Comparison of ENCODE assay signal across 12 cellular contexts in genomic region chr15:63052128-63052826, GRCh38. TPM values are rescaled to one million over a fixed set of nuclear protein-coding genes. Genes with fewer than 3 reads are reported as not detected.
DNase-seq lines count a peak whose midpoint lies in the region; ATAC-seq and TF ChIP-seq lines count a peak whose summit lies in the region.
"Had no signal": no experiment of that assay in that cellular context is flagged by ENCODE, and none has a peak within 500 bp of the region (broad histone marks: within the 10 kb centered on the region; RNA-seq: fewer than 3 reads in every experiment).

No MANE protein-coding gene starts in this region.

- in situ Hi-C loops in astrocyte of the spinal cord (cut with HindIII; ENCODE audit: low sequenced_read_pairs): no loop called here

- ATAC-seq in lower lobe of right lung (no peak), thoracic aorta (ENCODE audit: insufficient number of reproducible peaks, low FRiP score, low read depth) (no peak)
- ATAC-seq in stimulated activated memory B cell treated with anti-CD40 and anti-IgM and Interleukin-4, amounts not matched to agents 10 μg/mL and 1 μg/mL and 100 μg/mL, for 72 hours: no peak

- intact Hi-C loops in lower lobe of right lung (cut with DNase I): no loop called here

- H3K27me3 Mint-ChIP-seq in stimulated activated memory B cell treated with anti-CD40 and anti-IgM and Interleukin-4, amounts not matched to agents 10 μg/mL and 1 μg/mL and 100 μg/mL, for 72 hours: peaks cover 1% of the 10 kb centered on the region

- no peaks in the 10 kb centered on the region for H3K9me3 ChIP-seq in lower lobe of right lung
- no peaks in the 10 kb centered on the region for H3K9me3 ChIP-seq in thoracic aorta
- H3K9me3 ChIP-seq: MG63 had no signal

- no peak overlapping the region for H3K4me3 Mint-ChIP-seq in stimulated activated memory B cell treated with anti-CD40 and anti-IgM and Interleukin-4, amounts not matched to agents 10 μg/mL and 1 μg/mL and 100 μg/mL, for 72 hours

- TF ChIP-seq CTCF in astrocyte of the spinal cord (IDR thresholded peaks at IDR 0.05; ENCODE audit: low read depth, low read length): no peak
- TF ChIP-seq CTCF in lower lobe of right lung (IDR thresholded peaks at IDR 0.05): no peak
- TF ChIP-seq CTCF in thoracic aorta (IDR thresholded peaks at IDR 0.05): no peak

- H3K4me1 ChIP-seq in lower lobe of right lung: peaks cover 85% of the 10 kb centered on the region
- peaks cover 54 to 92% of the 10 kb centered on the region in 2 donors for H3K4me1 ChIP-seq in thoracic aorta (ENCODE audit: control insufficient read depth in 1 of 2, low read depth in 2 of 2)

- H3K27me3 ChIP-seq in lower lobe of right lung (ENCODE audit: low read depth) (no peaks in the 10 kb centered on the region), thoracic aorta (replicated peaks; ENCODE audit: insufficient read depth) (no peaks in the 10 kb centered on the region)
- H3K27me3 ChIP-seq: MG63 had no signal

- H3K4me3 ChIP-seq in astrocyte of the spinal cord (ENCODE audit: low read depth, low read length) (no peak overlapping the region), lower lobe of right lung (no peak overlapping the region), thoracic aorta (peak overlapping the region; percentile 44)
- H3K4me3 ChIP-seq: MG63 had no signal

- peaks cover 25% of the 10 kb centered on the region for H3K4me1 Mint-ChIP-seq in stimulated activated memory B cell treated with anti-CD40 and anti-IgM and Interleukin-4, amounts not matched to agents 10 μg/mL and 1 μg/mL and 100 μg/mL, for 72 hours

- H3K27ac Mint-ChIP-seq in stimulated activated memory B cell treated with anti-CD40 and anti-IgM and Interleukin-4, amounts not matched to agents 10 μg/mL and 1 μg/mL and 100 μg/mL, for 72 hours: no peak overlapping the region

- DNase-seq in M059J (ENCODE audit: low read depth) (peak; percentile 32), astrocyte of the spinal cord (ENCODE audit: low read depth, low spot score) (peak; percentile 14), lower lobe of right lung (no peak), thoracic aorta (ENCODE audit: low spot score) (no peak), T1000 (lab: John Stamatoyannopoulos, UW) (no peak), NCI-H187 treated with DMSO at 0.1 percent for 48 hours (lab: John Stamatoyannopoulos, UW) (no peak)
- DNase-seq in activated CD4-positive, alpha-beta T cell treated with anti-CD3 and anti-CD28 coated beads, Interleukin-2, amount 50 U/mL, for 4 hours: no peak
- DNase-seq: activated T-cell treated with anti-CD3 and anti-CD28 coated beads for 4 hours; DMS53; MG63; stimulated activated CD4-positive, alpha-beta T cell treated with anti-CD3 and anti-CD28 coated beads, Interleukin-4, amount 100 ng/mL, for 24 hours had no signal

- H3K27ac ChIP-seq in lower lobe of right lung (peak overlapping the region; percentile 92), thoracic aorta (peak overlapping the region; percentile 96 to 98)

- H3K36me3 ChIP-seq in lower lobe of right lung: peaks cover 6% of the 10 kb centered on the region
- peaks cover 19% of the 10 kb centered on the region for H3K36me3 ChIP-seq in thoracic aorta

- peaks cover 6% of the 10 kb centered on the region for H3K36me3 Mint-ChIP-seq in stimulated activated memory B cell treated with anti-CD40 and anti-IgM and Interleukin-4, amounts not matched to agents 10 μg/mL and 1 μg/mL and 100 μg/mL, for 72 hours

- H3K9me3 Mint-ChIP-seq in stimulated activated memory B cell treated with anti-CD40 and anti-IgM and Interleukin-4, amounts not matched to agents 10 μg/mL and 1 μg/mL and 100 μg/mL, for 72 hours: no peaks in the 10 kb centered on the region

RNA-seq across cellular contexts. Expression of gene TPM1, which starts 9.7 kb away (rescaled TPM):
- 1,051 and 1,337 TPM in 2 replicates for total RNA-seq in M059J (2014; rRNA removed; shearing (Covaris generic))
- 137 TPM for total RNA-seq in lower lobe of right lung
- total RNA-seq in thoracic aorta: 1,000 to 10,000 TPM in 1 of 2 donors, 100 to 1,000 TPM in 1; 927 to 1,440 TPM

Comparison
In these comparisons a context has a peak if more than half of its experiments do, and no peak if none do; other contexts are left out.
1. DNase-seq: peak in M059J (single experiment) and astrocyte of the spinal cord (single experiment); none in lower lobe of right lung (single experiment), thoracic aorta (single experiment), T1000 (single experiment), activated CD4-positive, alpha-beta T cell treated with anti-CD3 and anti-CD28 coated beads, Interleukin-2, amount 50 U/mL, for 4 hours (0 of 2) and NCI-H187 treated with DMSO at 0.1 percent for 48 hours (single experiment).